Comparison of ENCODE assay signal across 8 cellular contexts in genomic region chr5:52657231-52657645, GRCh38.
DNase-seq lines count a peak whose midpoint lies in the region; ATAC-seq, FAIRE-seq and TF ChIP-seq lines count a peak whose summit lies in the region.

No MANE protein-coding gene starts in this region.

- DNase-seq in AG04450 (ENCODE audit: low read depth, low spot score): peak; percentile 15
- DNase-seq in NCI-H1417 (lab: John Stamatoyannopoulos, UW): peak; percentile 16 to 85 (median 78)
- DNase-seq in hepatic stellate cell (ENCODE audit: low spot score): peak; percentile 7
- DNase-seq in tibial artery: no peak
- no peak for DNase-seq in NK-92 treated with Interleukin-12 subunit alpha and Interleukin-12 subunit beta, amount 100 ng/mL, for 24 hours (lab: John Stamatoyannopoulos, UW)

- ATAC-seq in GM18511 (IDR thresholded peaks at IDR 0.05; ENCODE audit: unreplicated experiment): peak; percentile 71
- no peak for ATAC-seq in GM21360 (IDR thresholded peaks at IDR 0.05; ENCODE audit: unreplicated experiment)

- intact Hi-C loops in tibial artery (cut with DNase I; ENCODE audit: low total_unique reads): loop anchor here (10.0 kb wide), 1 partner anchor 1692 kb away; no protein-coding TSS in a partner anchor

- no peaks in the 10 kb centered on the region for H3K4me1 ChIP-seq in tibial artery

- POLR2A ChIA-PET in AG04450 (lab: Yijun Ruan, JAX): no interaction called here

- H3K27me3 ChIP-seq in AG04450 (ENCODE audit: control insufficient read depth, insufficient read depth, low read length): no peaks in the 10 kb centered on the region
- H3K27me3 ChIP-seq in tibial artery: no peaks in the 10 kb centered on the region

- CTCF ChIA-PET in AG04450 (lab: Charles Lee): interaction anchor here (0.5 to 3.4 kb wide), 9 partner anchors 9 to 1699 kb away, joined by 3 to 36 read pairs (median 3); no protein-coding TSS in a partner anchor

- no peaks in the 10 kb centered on the region for H3K36me3 ChIP-seq in tibial artery

- H3K9me3 ChIP-seq in AG04450 (ENCODE audit: control insufficient read depth, insufficient read depth, low read length) (no peaks in the 10 kb centered on the region), tibial artery (no peaks in the 10 kb centered on the region)

- FAIRE-seq in TTC549 (lab: Jason Lieb, UNC): peak; percentile 58

- peak; percentile 51 for TF ChIP-seq CTCF in AG04450 (IDR thresholded peaks at IDR 0.05; ENCODE audit: low read depth, low read length)
- TF ChIP-seq CTCF in tibial artery (IDR thresholded peaks at IDR 0.05): peak; percentile 48 to 49

- H3K27ac ChIP-seq in AG04450 (ENCODE audit: low read depth, low read length) (no peak overlapping the region), tibial artery (no peak overlapping the region)

- no peak overlapping the region for H3K4me3 ChIP-seq in AG04450 (ENCODE audit: low read depth, low read length)
- no peak overlapping the region for H3K4me3 ChIP-seq in tibial artery

Comparison
In these comparisons a context has a peak if more than half of its experiments do, and no peak if none do; other contexts are left out.
1. DNase-seq: peak in AG04450 (single experiment), NCI-H1417 (3 of 3) and hepatic stellate cell (single experiment); none in tibial artery (0 of 2) and NK-92 treated with Interleukin-12 subunit alpha and Interleukin-12 subunit beta, amount 100 ng/mL, for 24 hours (single experiment).